ENCODE assay signal across 16 cellular contexts in the genomic region with DNA sequence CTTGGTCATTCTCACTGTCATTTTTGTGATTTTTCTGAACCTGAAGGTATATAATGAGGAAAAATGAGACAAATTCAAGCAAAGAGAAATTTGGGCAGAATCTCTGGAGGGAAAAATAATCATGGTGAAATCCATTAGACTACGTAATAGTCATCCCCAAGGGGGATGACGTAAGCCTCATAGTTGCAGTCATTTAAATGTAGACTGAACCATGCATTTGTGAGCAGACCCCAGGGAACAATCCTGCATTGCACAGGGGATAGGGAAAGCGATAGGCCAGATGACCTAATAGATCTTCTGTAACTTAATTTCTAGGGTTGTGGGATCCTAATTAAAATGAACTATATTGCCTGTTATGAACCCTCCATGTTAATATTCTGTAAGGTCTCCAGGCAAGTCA.
DNase-seq lines count a peak whose midpoint lies in the region; ATAC-seq lines count a peak whose summit lies in the region.
"Had no signal": no experiment of that assay in that cellular context is flagged by ENCODE, and none has a peak within 500 bp of the region (broad histone marks: within the 10 kb centered on the region; RNA-seq: fewer than 3 reads in every experiment).

No MANE protein-coding gene starts in this region.

- H3K4me2 ChIP-seq in BLaER1 treated with 17β-estradiol and CSF1 and Interleukin-3, amounts not matched to agents 10 nM and 100 nM = peak overlapping the region in 7 of 11 experiments; percentile 8 to 53 (median 29); a peak in 9 of 22 replicates
- H3K4me2 ChIP-seq: A549 had no signal

- DNase-seq in NCI-H69 (lab: John Stamatoyannopoulos, UW) (peak; percentile 19), fibroblast of peridontal ligament (ENCODE audit: extremely low read depth) (peak; percentile 28), skeletal muscle cell (ENCODE audit: low read depth) (peak; percentile 32), DMS53 (lab: John Stamatoyannopoulos, UW) (no peak)
- DNase-seq in activated T-cell treated with anti-CD3 and anti-CD28 coated beads, Interleukin-2, amount 50 U/mL, for 1 hour = no peak
- DNase-seq: C1 segment of cervical spinal cord; Calu3; CD4-positive, alpha-beta T cell; DMS 273 treated with DMSO at 0.1 percent for 48 hours; DMS79; HCEC 1CT; HFFc6 had no signal

- H3K9ac ChIP-seq in BLaER1 treated with 17β-estradiol and CSF1 and Interleukin-3, amounts not matched to agents 10 nM and 100 nM = no peak overlapping the region

- no peak for ATAC-seq in GM18858 (IDR thresholded peaks at IDR 0.05; ENCODE audit: unreplicated experiment)
- ATAC-seq: A549, GM12878 had no signal

- H4K20me1 ChIP-seq in BLaER1 treated with 17β-estradiol and CSF1 and Interleukin-3, amounts not matched to agents 10 nM and 100 nM = no peaks in the 10 kb centered on the region

- peaks cover 0 to 77% (median 8%) of the 10 kb centered on the region in 10 experiments; a peak in 10 of 20 replicates for H3K4me1 ChIP-seq in BLaER1 treated with 17β-estradiol and CSF1 and Interleukin-3, amounts not matched to agents 10 nM and 100 nM
- H3K4me1 ChIP-seq: A549 had no signal

- no peak overlapping the region for H3K4me3 ChIP-seq in BLaER1 treated with 17β-estradiol and CSF1 and Interleukin-3, amounts not matched to agents 10 nM and 100 nM
- H3K4me3 ChIP-seq in skeletal muscle cell (ENCODE audit: low read depth, low read length) = no peak overlapping the region
- H3K4me3 ChIP-seq: A549, GM12878 had no signal

- H3K27ac ChIP-seq in BLaER1 treated with 17β-estradiol and CSF1 and Interleukin-3, amounts not matched to agents 10 nM and 100 nM = no peak overlapping the region
- H3K27ac ChIP-seq: A549 had no signal

- H3K36me3 ChIP-seq in BLaER1 treated with 17β-estradiol and CSF1 and Interleukin-3, amounts not matched to agents 10 nM and 100 nM = no peaks in the 10 kb centered on the region

- H3K27me3 ChIP-seq in BLaER1 treated with 17β-estradiol and CSF1 and Interleukin-3, amounts not matched to agents 10 nM and 100 nM = no peaks in the 10 kb centered on the region

- H3K9me3 ChIP-seq in BLaER1 treated with 17β-estradiol and CSF1 and Interleukin-3, amounts not matched to agents 10 nM and 100 nM (replicated peaks in 1 of 11) = no peaks in the 10 kb centered on the region
- H3K9me3 ChIP-seq: A549 had no signal

Comparison
In these comparisons a context has a peak if more than half of its experiments do, and no peak if none do; other contexts are left out.
1. DNase-seq: peak in NCI-H69 (single experiment), fibroblast of peridontal ligament (single experiment) and skeletal muscle cell (single experiment); none in activated T-cell treated with anti-CD3 and anti-CD28 coated beads, Interleukin-2, amount 50 U/mL, for 1 hour (single experiment) and DMS53 (single experiment).